In the genomic region with DNA sequence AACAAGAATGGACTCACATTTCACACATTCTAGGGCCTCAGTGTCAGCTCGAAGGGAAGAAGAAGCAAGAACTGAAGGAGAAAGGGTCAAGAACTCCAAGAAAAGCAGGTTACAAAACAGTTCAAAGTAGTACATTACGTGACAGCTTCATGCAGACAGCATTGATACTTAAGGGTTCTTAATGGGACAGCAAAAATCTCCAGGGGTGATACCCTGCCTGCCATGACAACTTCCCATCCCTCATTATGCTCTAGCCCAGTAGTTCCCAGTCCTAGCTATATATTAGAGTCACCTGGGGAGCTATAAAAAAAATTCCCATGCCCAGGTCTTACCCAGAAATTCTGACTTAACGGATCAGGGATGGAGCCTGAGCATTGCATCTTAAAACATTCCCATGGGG, we compare ENCODE assay signal across 34 cellular contexts. TPM values are rescaled to one million over a fixed set of nuclear protein-coding genes. Genes with fewer than 3 reads are reported as not detected.
"Had no signal": no experiment of that assay in that cellular context is flagged by ENCODE, and none has a peak within 500 bp of the region (broad histone marks: within the 10 kb centered on the region; RNA-seq: fewer than 3 reads in every experiment).

No MANE protein-coding gene starts in this region.

- H3K27ac ChIP-seq: adrenal gland, ascending aorta, brain microvascular endothelial cell, breast epithelium, cardiac muscle cell had no signal

- H3K9me3 ChIP-seq: adrenal gland, ascending aorta, body of pancreas had no signal

- H3K27me3 ChIP-seq: adrenal gland, ascending aorta, body of pancreas, brain microvascular endothelial cell, breast epithelium, cardiac muscle cell had no signal

- DNase-seq: activated effector memory CD4-positive, alpha-beta T cell treated with anti-CD3 and anti-CD28 coated beads, Interleukin-2, amount 50 U/mL, for 16 hours; activated effector memory CD4-positive, alpha-beta T cell treated with Interleukin-2 at 50 U/mL for 16 hours; activated gamma-delta T cell; activated gamma-delta T cell treated with Interleukin-2 at 50 U/mL for 16 hours; activated naive CD4-positive, alpha-beta T cell; activated naive CD4-positive, alpha-beta T cell treated with anti-CD3 and anti-CD28 coated beads for 36 hours; activated naive CD4-positive, alpha-beta T cell treated with anti-CD3 and anti-CD28 coated beads, Interleukin-2, amount 10 ng/mL, durations not matched to agents 7 days and 5 days; activated naive CD4-positive, alpha-beta T cell treated with anti-CD3 and anti-CD28 coated beads, Interleukin-2, amount 50 U/mL, for 16 hours; activated naive CD4-positive, alpha-beta T cell treated with Interleukin-2 at 50 U/mL for 16 hours; activated naive CD8-positive, alpha-beta T cell treated with anti-CD3 and anti-CD28 coated beads for 36 hours; activated naive CD8-positive, alpha-beta T cell treated with anti-CD3 and anti-CD28 coated beads, Interleukin-2, amount 10 ng/mL, durations not matched to agents 7 days and 5 days; activated naive CD8-positive, alpha-beta T cell treated with anti-CD3 and anti-CD28 coated beads, Interleukin-2, amount 50 U/mL, for 24 hours; activated T-cell treated with anti-CD3 and anti-CD28 coated beads, Interleukin-2, amount 50 U/mL, for 1 hour; activated T-cell treated with anti-CD3 and anti-CD28 coated beads, Interleukin-2, amount 50 U/mL, for 24 hours; activated T-cell treated with anti-CD3 and anti-CD28 coated beads, Interleukin-2, amount 50 U/mL, for 4 hours; activated T-cell treated with anti-CD3 and anti-CD28 coated beads, Interleukin-2, amount 50 U/mL, for 48 hours; activated T-cell treated with anti-CD3 and anti-CD28 coated beads, Interleukin-2, amount 50 U/mL, for 72 hours; adrenal gland; amniotic stem cell; amygdala; anterior cingulate cortex; aorta; body of pancreas; brain microvascular endothelial cell; caudate nucleus; central memory CD4-positive, alpha-beta T cell; cerebellar nuclear complex had no signal

- H3K36me3 ChIP-seq: adrenal gland, ascending aorta, brain microvascular endothelial cell, breast epithelium, cardiac muscle cell had no signal

- ATAC-seq: activated naive CD4-positive, alpha-beta T cell treated with anti-CD3 and anti-CD28 coated beads, Interleukin-2, amount 50 U/mL, for 72 hours; activated naive CD8-positive, alpha-beta T cell treated with anti-CD3 and anti-CD28 coated beads, Interleukin-2, amount 50 U/mL, for 24 hours; activated T-cell treated with anti-CD3 and anti-CD28 coated beads, Interleukin-2, amount 50 U/mL, for 4 hours; activated T-cell treated with anti-CD3 and anti-CD28 coated beads, Interleukin-2, amount 50 U/mL, for 72 hours; activated T-helper 17 cell treated with anti-CD3 and anti-CD28 coated beads, Interleukin-2, amount 50 U/mL, for 72 hours; body of pancreas had no signal

- H3K4me3 ChIP-seq: adrenal gland, ascending aorta, body of pancreas, breast epithelium, cardiac muscle cell had no signal

- H3K4me1 ChIP-seq: adrenal gland, ascending aorta, breast epithelium had no signal

RNA-seq across cellular contexts. Expression of gene PROX1, which starts 51.2 kb away (rescaled TPM):
- total RNA-seq: activated naive CD8-positive, alpha-beta T cell treated with anti-CD3 and anti-CD28 coated beads for 36 hours; activated naive CD8-positive, alpha-beta T cell treated with anti-CD3 and anti-CD28 coated beads, Interleukin-2, amount 10 ng/mL, durations not matched to agents 7 days and 5 days; activated T-helper 1 cell treated with anti-CD3 and anti-CD28 coated beads, Interleukin-12 subunit alpha, Interleukin-12 subunit beta, Interleukin-2, Interleukin-4 antibody, amounts not matched to agents 30 ng/mL and 10 ng/mL and 1 ng/mL, durations not matched to agents 14 hours and 24 hours and 36 hours; activated T-helper 2 cell treated with anti-CD3 and anti-CD28 coated beads, Interferon-gamma antibody, Interleukin-2, Interleukin-4, amounts not matched to agents 10 μg/mL and 5 μg/mL and 100 μg/mL, durations not matched to agents 14 hours and 24 hours and 36 hours had no signal
